ENCODE assay signal across 21 cellular contexts in the genomic region with DNA sequence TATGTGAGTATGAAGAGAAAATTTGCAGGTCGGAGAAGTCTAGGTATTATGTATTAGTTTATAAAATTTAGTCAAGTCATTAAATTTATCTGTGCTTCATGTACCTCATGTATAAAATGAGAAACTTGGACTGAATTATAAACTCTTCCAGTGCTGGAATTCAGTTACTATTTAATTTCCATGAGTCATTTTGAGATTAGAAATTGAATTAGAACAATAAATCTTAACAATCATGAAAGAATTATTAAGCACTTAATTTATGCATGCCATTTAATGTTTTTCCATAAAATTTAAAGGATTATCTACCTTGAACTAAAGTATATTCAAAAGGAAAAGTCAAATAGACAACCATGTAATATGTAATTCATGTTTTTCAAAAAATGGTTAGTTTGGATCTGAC.
"Had no signal": no experiment of that assay in that cellular context is flagged by ENCODE, and none has a peak within 500 bp of the region (broad histone marks: within the 10 kb centered on the region; RNA-seq: fewer than 3 reads in every experiment).

No MANE protein-coding gene starts in this region.

- DNase-seq: colonic mucosa; cortex of kidney; effector CD8-positive, alpha-beta T cell; effector memory CD8-positive, alpha-beta T cell; endodermal cell; foreskin keratinocyte; heart left ventricle; hypothalamus; immature natural killer cell; islet precursor cell; kidney; left cardiac atrium; left lung; left ventricle myocardium superior; lower lobe of right lung; mesenchymal stem cell; mucosa of descending colon had no signal

- ATAC-seq: effector memory CD8-positive, alpha-beta T cell; foreskin keratinocyte; gastroesophageal sphincter; heart left ventricle; left cardiac atrium; left lung; left ventricle myocardium superior; lower lobe of right lung; mucosa of descending colon had no signal

- H3K27me3 ChIP-seq: colonic mucosa, esophagus muscularis mucosa, foreskin keratinocyte, gastroesophageal sphincter, heart left ventricle, hepatocyte, left lung had no signal

- H3K36me3 ChIP-seq: colonic mucosa, esophagus muscularis mucosa, gastroesophageal sphincter, heart left ventricle, left lung, lower lobe of right lung had no signal

- H2AFZ ChIP-seq: hepatocyte had no signal

- H3K4me3 ChIP-seq: colonic mucosa, esophagus muscularis mucosa, gastroesophageal sphincter, heart left ventricle, hepatocyte, left lung, lower lobe of right lung, mucosa of descending colon had no signal

- FAIRE-seq: endothelial cell of umbilical vein, kidney had no signal

- H3K9me3 ChIP-seq: colonic mucosa, esophagus muscularis mucosa, gastroesophageal sphincter, heart left ventricle, left lung, lower lobe of right lung, mucosa of descending colon had no signal

- H3K4me1 ChIP-seq: colonic mucosa, foreskin keratinocyte, heart left ventricle, left lung, lower lobe of right lung had no signal

- H3K4me2 ChIP-seq: hepatocyte had no signal

- H3K79me2 ChIP-seq: hepatocyte had no signal

- H3K27ac ChIP-seq: colonic mucosa, esophagus muscularis mucosa, foreskin keratinocyte, gastroesophageal sphincter, heart left ventricle, hepatocyte, left lung, lower lobe of right lung had no signal
